ENCODE assay signal across 9 cellular contexts in the genomic region with DNA sequence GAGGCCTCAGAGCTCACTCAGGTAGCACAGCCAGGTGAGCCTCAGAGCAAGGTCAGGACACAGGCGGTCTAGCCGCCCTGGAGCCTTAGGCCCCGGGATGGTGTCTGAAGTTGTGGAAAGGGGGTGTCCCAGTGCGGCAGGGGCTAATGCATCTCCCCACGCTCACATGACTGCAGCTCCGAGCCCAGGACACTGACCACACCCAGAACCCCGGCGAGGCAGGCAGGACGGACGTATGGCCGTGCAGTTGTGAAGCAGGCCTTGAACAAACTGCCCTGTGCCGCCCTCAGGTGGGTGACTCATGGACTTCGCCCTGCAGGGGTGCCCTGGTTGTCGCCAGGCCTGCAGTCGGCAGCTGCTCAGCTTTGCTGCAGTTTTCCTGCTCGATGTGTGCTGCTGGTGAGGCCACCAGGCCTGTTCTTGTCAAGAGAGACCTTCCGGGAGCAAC. TPM values are rescaled to one million over a fixed set of nuclear protein-coding genes. Genes with fewer than 3 reads are reported as not detected.
A peak's percentile ranks its signal among the peaks of the same experiment; 100 is the strongest.
DNase-seq lines count a peak whose midpoint lies in the region; ATAC-seq and TF ChIP-seq lines count a peak whose summit lies in the region.
"Had no signal": no experiment of that assay in that cellular context is flagged by ENCODE, and none has a peak within 500 bp of the region (broad histone marks: within the 10 kb centered on the region; RNA-seq: fewer than 3 reads in every experiment).

No MANE protein-coding gene starts in this region.

- TF ChIP-seq POLR2A in prostate gland (IDR thresholded peaks at IDR 0.05) = no peak

- POLR2A ChIA-PET in PC-3 (lab: Charles Lee; ENCODE audit: unreplicated experiment) = interaction anchor here (0.6 kb wide), 2 partner anchors 11 to 100 kb away, joined by 3 read pairs; no protein-coding TSS in a partner anchor

- peaks cover 95% of the 10 kb centered on the region for H3K79me2 ChIP-seq in PC-3 (ENCODE audit: low read length)
- peaks cover 30% of the 10 kb centered on the region for H3K79me2 ChIP-seq in fibroblast of lung (ENCODE audit: control insufficient read depth, insufficient read depth, low read length)

- H3K4me3 Mint-ChIP-seq in stimulated activated memory B cell treated with anti-CD40 and anti-IgM and Interleukin-4, amounts not matched to agents 10 μg/mL and 1 μg/mL and 100 μg/mL, for 72 hours = no peak overlapping the region

- H3K4me2 ChIP-seq in PC-3 (ENCODE audit: low read length) (peak overlapping the region; percentile 52), fibroblast of lung (ENCODE audit: extremely low read depth, insufficient read depth, low read length) (no peak overlapping the region)

- H3K4me1 ChIP-seq in PC-3 (ENCODE audit: insufficient read depth, low read length) = peaks cover 19% of the 10 kb centered on the region; the same call in 1 of the 2 replicates
- H3K4me1 ChIP-seq in fibroblast of lung (ENCODE audit: control insufficient read depth, extremely low read depth, insufficient read depth, low read length) = peaks cover 7% of the 10 kb centered on the region
- peaks cover 4% of the 10 kb centered on the region for H3K4me1 ChIP-seq in prostate gland (replicated peaks)

- TF ChIP-seq CTCF in PC-3 (conservative IDR thresholded peaks at IDR 0.05; ENCODE audit: low read depth, low read length) = peak; percentile 37
- TF ChIP-seq CTCF in fibroblast of lung (conservative IDR thresholded peaks at IDR 0.05 in 1 of 2, IDR thresholded peaks at IDR 0.05 in 1 of 2; ENCODE audit: low read depth in 1 of 2, low read length in 2 of 2) = peak in 1 of 2 donors; percentile 14
- TF ChIP-seq CTCF in prostate gland (IDR thresholded peaks at IDR 0.05) = peak in 2 of 4 experiments; percentile 36 to 66

- H3K27me3 Mint-ChIP-seq in stimulated activated memory B cell treated with anti-CD40 and anti-IgM and Interleukin-4, amounts not matched to agents 10 μg/mL and 1 μg/mL and 100 μg/mL, for 72 hours = no peaks in the 10 kb centered on the region

- H2AFZ ChIP-seq in PC-3 (ENCODE audit: low read length) = no peak overlapping the region
- no peak overlapping the region for H2AFZ ChIP-seq in fibroblast of lung (ENCODE audit: low read length)

- H3K9me3 ChIP-seq in PC-3 (ENCODE audit: low read length) (no peaks in the 10 kb centered on the region), fibroblast of lung (ENCODE audit: control insufficient read depth, insufficient read depth, low read depth, low read length) (no peaks in the 10 kb centered on the region), prostate gland (no peaks in the 10 kb centered on the region)

- 47% methylated on average over 17 of the region's 17 CpGs for WGBS in prostate gland

- no peaks in the 10 kb centered on the region for H3F3A ChIP-seq in PC-3 (ENCODE audit: low read length, unreplicated experiment)

- no peak overlapping the region for H3K27ac Mint-ChIP-seq in stimulated activated memory B cell treated with anti-CD40 and anti-IgM and Interleukin-4, amounts not matched to agents 10 μg/mL and 1 μg/mL and 100 μg/mL, for 72 hours

- no peaks in the 10 kb centered on the region for H3K9me2 ChIP-seq in PC-3 (replicated peaks; ENCODE audit: low read length)

- ATAC-seq in PC-3 (peak; percentile 75), HG03460 (IDR thresholded peaks at IDR 0.05; ENCODE audit: unreplicated experiment) (no peak), GM21390 (IDR thresholded peaks at IDR 0.05; ENCODE audit: unreplicated experiment) (no peak)
- no peak for ATAC-seq in stimulated activated memory B cell treated with anti-CD40 and anti-IgM and Interleukin-4, amounts not matched to agents 10 μg/mL and 1 μg/mL and 100 μg/mL, for 72 hours

- DNase-seq in NCI-H1092 (lab: John Stamatoyannopoulos, UW) = peak; percentile 89
- DNase-seq in NCI-H1092 treated with DMSO at 0.1 percent for 48 hours (lab: John Stamatoyannopoulos, UW) = no peak
- peak; percentile 62 for DNase-seq in PC-3
- peak; percentile 26 to 38 for DNase-seq in fibroblast of lung (ENCODE audit: low read depth in 2 of 2)
- peak; percentile 71 for DNase-seq in prostate gland (ENCODE audit: low spot score)

- no peak overlapping the region for H3K9ac ChIP-seq in PC-3 (ENCODE audit: low read length)
- no peak overlapping the region for H3K9ac ChIP-seq in fibroblast of lung (ENCODE audit: insufficient read depth, low read length)

- peaks cover 7% of the 10 kb centered on the region for H3K9me3 Mint-ChIP-seq in stimulated activated memory B cell treated with anti-CD40 and anti-IgM and Interleukin-4, amounts not matched to agents 10 μg/mL and 1 μg/mL and 100 μg/mL, for 72 hours

- H3K4me1 Mint-ChIP-seq in stimulated activated memory B cell treated with anti-CD40 and anti-IgM and Interleukin-4, amounts not matched to agents 10 μg/mL and 1 μg/mL and 100 μg/mL, for 72 hours = peaks cover 12% of the 10 kb centered on the region

- no peaks in the 10 kb centered on the region for H3K27me3 ChIP-seq in PC-3 (ENCODE audit: low read length)
- H3K27me3 ChIP-seq in fibroblast of lung (ENCODE audit: control insufficient read depth, insufficient read depth, low read length) = no peaks in the 10 kb centered on the region
- no peaks in the 10 kb centered on the region for H3K27me3 ChIP-seq in prostate gland (replicated peaks; ENCODE audit: insufficient read depth)

- H3K4me3 ChIP-seq in PC-3 (ENCODE audit: low read length) = no peak overlapping the region
- H3K4me3 ChIP-seq in fibroblast of lung (replicated peaks in 1 of 4; ENCODE audit: control extremely low read depth in 1 of 4, insufficient read depth in 1 of 4, low read depth in 3 of 4, low read length in 4 of 4) = no peak overlapping the region
- H3K4me3 ChIP-seq in prostate gland = no peak overlapping the region

- intact Hi-C loops in PC-3 (cut with micrococcal nuclease) = no loop called here
- intact Hi-C loops in prostate gland (cut with DNase I) = no loop called here

- 0 out of 2 replicates have a peak overlapping the region, but pooled peaks have one; percentile 17 for H3K27ac ChIP-seq in PC-3 (ENCODE audit: low read length)
- no peak overlapping the region for H3K27ac ChIP-seq in fibroblast of lung (ENCODE audit: insufficient read depth, low read length)
- H3K27ac ChIP-seq in prostate gland = peak overlapping the region in 1 of 2 donors; percentile 20
- H3K27ac ChIP-seq: 22Rv1 had no signal

- H3K36me3 Mint-ChIP-seq in stimulated activated memory B cell treated with anti-CD40 and anti-IgM and Interleukin-4, amounts not matched to agents 10 μg/mL and 1 μg/mL and 100 μg/mL, for 72 hours = peaks cover 13% of the 10 kb centered on the region

- CTCF ChIA-PET in PC-3 (lab: Charles Lee) = no interaction called here

- BruUV-seq in PC-3 (replicated peaks; lab: Mats Ljungman, UMichigan) = no TSS peak

- H3K36me3 ChIP-seq in PC-3 (ENCODE audit: low read depth, low read length) (peaks cover 26% of the 10 kb centered on the region), fibroblast of lung (ENCODE audit: control insufficient read depth, insufficient read depth, low read length) (peaks cover 4% of the 10 kb centered on the region), prostate gland (no peaks in the 10 kb centered on the region)

- H4K20me1 ChIP-seq in PC-3 (ENCODE audit: low read length) (no peaks in the 10 kb centered on the region; the same call in 1 of the 2 replicates), fibroblast of lung (ENCODE audit: control insufficient read depth, extremely low read depth, insufficient read depth, low read length) (no peaks in the 10 kb centered on the region)

RNA-seq across cellular contexts. Expression of a gene that starts 5.0 kb away (rescaled TPM):
- total RNA-seq in PC-3 (2014; rRNA removed) = 15.6 and 19.1 TPM in 2 replicates
- total RNA-seq in fibroblast of lung = 12.3 and 14.5 TPM in 2 replicates
- polyA plus RNA-seq in fibroblast of lung = 12.1 and 12.7 TPM in 2 replicates
- polyA plus RNA-seq in fibroblast of lung (2012) = 14.0 and 16.2 TPM in 2 replicates
- 11.5 and 11.9 TPM in 2 replicates for polyA minus RNA-seq in fibroblast of lung (ENCODE audit: low replicate concordance)
- 10 to 100 TPM; 20.2 to 44.8 TPM for total RNA-seq in prostate gland

RNA-seq across cellular contexts. Expression of a gene that starts 5.6 kb away (rescaled TPM):
- total RNA-seq in PC-3 (2014; rRNA removed) = 66.3 and 73.7 TPM in 2 replicates
- total RNA-seq in fibroblast of lung = 10.3 and 14.2 TPM in 2 replicates
- polyA plus RNA-seq in fibroblast of lung = 13.1 and 19.2 TPM in 2 replicates
- polyA plus RNA-seq in fibroblast of lung (2012) = 17.8 and 25.9 TPM in 2 replicates
- polyA minus RNA-seq in fibroblast of lung (ENCODE audit: low replicate concordance) = 25.8 and 31.6 TPM in 2 replicates
- total RNA-seq in prostate gland = 10 to 100 TPM; 30.8 to 52.0 TPM
